ENCODE assay signal across 23 cellular contexts in genomic region chr17:4386406-4386805, GRCh38. TPM values are rescaled to one million over a fixed set of nuclear protein-coding genes. Genes with fewer than 3 reads are reported as not detected.
"Had no signal": no experiment of that assay in that cellular context is flagged by ENCODE, and none has a peak within 500 bp of the region (broad histone marks: within the 10 kb centered on the region; RNA-seq: fewer than 3 reads in every experiment).

No MANE protein-coding gene starts in this region.

- H3K27me3 Mint-ChIP-seq: activated CD4-positive, alpha-beta memory T cell treated with anti-CD3 and anti-CD28 coated beads for 36 hours; activated CD8-positive, alpha-beta memory T cell treated with anti-CD3 and anti-CD28 coated beads, Interleukin-2, amount 10 ng/mL, durations not matched to agents 7 days and 5 days; activated naive CD8-positive, alpha-beta T cell had no signal

- H3K4me1 Mint-ChIP-seq: nephron had no signal

- H3K9me3 ChIP-seq: body of pancreas, gastrocnemius medialis, left lung, tibial artery had no signal

- DNase-seq: activated CD4-positive, alpha-beta memory T cell treated with anti-CD3 and anti-CD28 coated beads for 36 hours; activated CD4-positive, alpha-beta T cell treated with anti-CD3 and anti-CD28 coated beads for 4 hours; activated CD8-positive, alpha-beta memory T cell treated with anti-CD3 and anti-CD28 coated beads, Interleukin-2, amount 10 ng/mL, durations not matched to agents 7 days and 5 days; amniotic stem cell; body of pancreas; central memory CD4-positive, alpha-beta T cell; dorsolateral prefrontal cortex; gastrocnemius medialis; head of caudate nucleus; kidney; left lung; midbrain; occipital lobe; retina; stimulated activated CD4-positive, alpha-beta T cell treated with anti-CD3 and anti-CD28 coated beads, Interleukin-12 subunit alpha, Interleukin-12 subunit beta, amount 100 ng/mL, for 4 hours; stimulated activated CD4-positive, alpha-beta T cell treated with anti-CD3 and anti-CD28 coated beads, Interleukin-2, amount 100 ng/mL, for 24 hours; stimulated activated naive CD4-positive, alpha-beta T cell treated with Interleukin-2 at 50 U/mL for 16 hours; tibial artery; WERI-Rb-1 had no signal

- ATAC-seq: activated CD8-positive, alpha-beta memory T cell treated with anti-CD3 and anti-CD28 coated beads, Interleukin-2, amount 10 ng/mL, durations not matched to agents 7 days and 5 days; body of pancreas; gastrocnemius medialis; left lung had no signal

- H3K4me3 Mint-ChIP-seq: activated CD4-positive, alpha-beta memory T cell treated with anti-CD3 and anti-CD28 coated beads for 36 hours; activated CD8-positive, alpha-beta memory T cell treated with anti-CD3 and anti-CD28 coated beads, Interleukin-2, amount 10 ng/mL, durations not matched to agents 7 days and 5 days; activated naive CD8-positive, alpha-beta T cell; nephron had no signal

- H3K27ac ChIP-seq: body of pancreas, dorsolateral prefrontal cortex, epithelial cell of prostate, gastrocnemius medialis, left lung, tibial artery, WERI-Rb-1 had no signal

- H3K36me3 Mint-ChIP-seq: activated CD4-positive, alpha-beta memory T cell treated with anti-CD3 and anti-CD28 coated beads for 36 hours; activated CD8-positive, alpha-beta memory T cell treated with anti-CD3 and anti-CD28 coated beads, Interleukin-2, amount 10 ng/mL, durations not matched to agents 7 days and 5 days; activated naive CD8-positive, alpha-beta T cell had no signal

- H3K27ac Mint-ChIP-seq: activated CD4-positive, alpha-beta memory T cell treated with anti-CD3 and anti-CD28 coated beads for 36 hours; activated CD8-positive, alpha-beta memory T cell treated with anti-CD3 and anti-CD28 coated beads, Interleukin-2, amount 10 ng/mL, durations not matched to agents 7 days and 5 days; activated naive CD8-positive, alpha-beta T cell; nephron had no signal

- H3K9me3 Mint-ChIP-seq: activated CD4-positive, alpha-beta memory T cell treated with anti-CD3 and anti-CD28 coated beads for 36 hours; nephron had no signal

- H3K36me3 ChIP-seq: gastrocnemius medialis, left lung, tibial artery, WERI-Rb-1 had no signal

- H3K27me3 ChIP-seq: body of pancreas, dorsolateral prefrontal cortex, gastrocnemius medialis, tibial artery had no signal

- H3K4me3 ChIP-seq: body of pancreas, dorsolateral prefrontal cortex, gastrocnemius medialis, left lung, tibial artery had no signal

- H3K4me1 ChIP-seq: body of pancreas, gastrocnemius medialis, left lung, tibial artery had no signal

RNA-seq across cellular contexts. Expression of gene SPNS3, which starts 47.3 kb away (rescaled TPM):
- total RNA-seq: body of pancreas, fibroblast of lung, gastrocnemius medialis had no signal
- polyA plus RNA-seq: fibroblast of lung had no signal
